In genomic region chr17:37740861-37741260, GRCh38 we compare ENCODE assay signal across 1 cellular context.
TF ChIP-seq lines count a peak whose summit lies in the region.

No MANE protein-coding gene starts in this region.

TF ChIP-seq in H1, 55 proteins besides CTCF, POLR2A, EP300 and RAD21:
- TF ChIP-seq SP1 (IDR thresholded peaks at IDR 0.05; ENCODE audit: low read depth, low read length), result no peak
- TF ChIP-seq CBX8 (IDR thresholded peaks at IDR 0.05; ENCODE audit: borderline replicate concordance, low read depth, low read length), result 0 out of 2 replicates have a peak, but pooled peaks have one; percentile 61
